In the genomic region with DNA sequence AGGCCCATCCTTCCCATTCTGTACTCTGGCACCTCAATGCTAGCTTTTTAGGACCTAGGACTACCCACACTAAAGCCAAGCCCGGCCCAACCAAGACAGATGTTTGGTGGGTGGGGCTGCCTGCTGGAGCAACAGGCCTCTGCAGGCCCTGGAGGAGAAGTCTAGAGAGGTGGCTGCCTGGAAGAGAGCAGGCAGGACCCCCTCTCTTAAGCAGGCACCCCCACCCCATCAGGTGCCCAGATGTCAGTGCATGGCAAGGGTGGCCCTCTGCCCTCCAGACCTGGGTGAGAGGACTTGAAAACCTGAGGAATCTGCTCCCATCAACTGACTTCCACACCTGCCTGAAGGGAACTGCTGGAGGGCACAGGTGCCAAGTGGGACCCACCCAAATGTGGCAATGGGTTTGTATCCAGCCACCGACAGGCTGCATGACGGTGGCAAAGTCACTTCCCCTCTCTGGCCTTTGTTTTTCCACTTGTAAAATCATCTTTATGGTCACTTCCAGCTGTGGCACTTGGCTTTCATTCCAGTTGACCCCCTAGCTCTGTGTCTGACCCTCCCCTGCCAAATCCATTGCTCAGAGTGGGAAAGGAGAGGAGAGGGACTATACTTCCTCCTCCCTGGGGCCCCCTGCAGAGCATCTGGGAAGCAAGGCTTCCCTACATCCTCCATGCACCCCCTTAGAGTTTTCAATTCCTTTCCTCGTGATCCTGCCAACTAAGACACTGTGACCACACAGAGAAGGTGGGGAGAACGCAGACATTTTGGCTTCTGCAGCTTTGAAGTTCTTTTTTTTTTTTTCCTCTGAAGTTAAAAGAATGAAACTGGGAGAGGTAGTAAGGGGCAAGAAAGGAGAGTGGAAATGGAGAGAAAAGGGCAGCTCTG, we compare ENCODE assay signal across 8 cellular contexts. TPM values are rescaled to one million over a fixed set of nuclear protein-coding genes. Genes with fewer than 3 reads are reported as not detected.
DNase-seq lines count a peak whose midpoint lies in the region; ATAC-seq and TF ChIP-seq lines count a peak whose summit lies in the region.

No MANE protein-coding gene starts in this region.

- no peaks in the 10 kb centered on the region for H3K27me3 ChIP-seq in skeletal muscle tissue (ENCODE audit: control insufficient read depth in 3 of 3, insufficient read depth in 3 of 3, low read length in 3 of 3)

- H3K4me3 ChIP-seq in GM12864 (ENCODE audit: low read depth, low read length) = peak overlapping the region; percentile 63
- H3K4me3 ChIP-seq in skeletal muscle tissue (ENCODE audit: low read length in 3 of 3) = peak overlapping the region; percentile 75 to 78 (median 78)

- H3K9me3 ChIP-seq in skeletal muscle tissue (ENCODE audit: control insufficient read depth in 3 of 3, low read length in 3 of 3) = no peaks in the 10 kb centered on the region

- no peak for TF ChIP-seq CTCF in GM12864 (IDR thresholded peaks at IDR 0.05; ENCODE audit: low read depth, low read length, missing control alignments)

- H3K27ac ChIP-seq in skeletal muscle tissue (ENCODE audit: low read depth, low read length) = peak overlapping the region; percentile 88

- peak overlapping the region in 2 of 3 donors; percentile 81 to 88 for H3K9ac ChIP-seq in skeletal muscle tissue (ENCODE audit: low read depth in 1 of 3, low read length in 3 of 3)

- H3K4me1 ChIP-seq in skeletal muscle tissue (ENCODE audit: control insufficient read depth in 3 of 3, insufficient read depth in 3 of 3, low read length in 3 of 3) = peaks cover 17 to 39% (median 24%) of the 10 kb centered on the region in 3 donors

- intact Hi-C loops in Right ventricle myocardium superior (cut with DNase I) = no loop called here

- H3K36me3 ChIP-seq in skeletal muscle tissue (ENCODE audit: control insufficient read depth in 3 of 3, insufficient read depth in 3 of 3, low read length in 3 of 3) = peaks cover 0 to 1% (median 0%) of the 10 kb centered on the region in 3 donors

- peak; percentile 30 for ATAC-seq in Right ventricle myocardium superior (ENCODE audit: poor library complexity)
- no peak for ATAC-seq in GM18861 (IDR thresholded peaks at IDR 0.05; ENCODE audit: unreplicated experiment)

- DNase-seq in GM12864 (ENCODE audit: low read depth) = no peak
- DNase-seq in activated CD8-positive, alpha-beta memory T cell treated with anti-CD3 and anti-CD28 coated beads for 24 hours = peak; percentile 58
- DNase-seq in Right ventricle myocardium superior = peak; percentile 75
- DNase-seq in stimulated activated CD4-positive, alpha-beta T cell treated with anti-CD3 and anti-CD28 coated beads, Interleukin-1b, Interleukin-23, amount 100 ng/mL, for 48 hours = no peak
- no peak for DNase-seq in NCI-H526 (lab: John Stamatoyannopoulos, UW)
- DNase-seq in NCI-H748 treated with DMSO at 0.1 percent for 48 hours (lab: John Stamatoyannopoulos, UW) = no peak

RNA-seq across cellular contexts. Expression of gene STAT5A, which starts 1.6 kb away (rescaled TPM):
- 14.9 TPM for total RNA-seq in Right ventricle myocardium superior
- total RNA-seq in skeletal muscle tissue = 18.3 TPM

RNA-seq across cellular contexts. Expression of gene STAT5B, which starts 10.5 kb away (rescaled TPM):
- total RNA-seq in Right ventricle myocardium superior = 30.0 TPM
- 31.3 TPM for total RNA-seq in skeletal muscle tissue

Comparison
In these comparisons a context has a peak if more than half of its experiments do, and no peak if none do; other contexts are left out.
1. DNase-seq: peak in activated CD8-positive, alpha-beta memory T cell treated with anti-CD3 and anti-CD28 coated beads for 24 hours (single experiment) and Right ventricle myocardium superior (single experiment); none in GM12864 (single experiment), stimulated activated CD4-positive, alpha-beta T cell treated with anti-CD3 and anti-CD28 coated beads, Interleukin-1b, Interleukin-23, amount 100 ng/mL, for 48 hours (single experiment), NCI-H526 (0 of 2) and NCI-H748 treated with DMSO at 0.1 percent for 48 hours (single experiment).